26 cellular contexts compared by ENCODE assay signal in genomic region chr5:154236011-154236410, GRCh38.
"Had no signal": no experiment of that assay in that cellular context is flagged by ENCODE, and none has a peak within 500 bp of the region (broad histone marks: within the 10 kb centered on the region; RNA-seq: fewer than 3 reads in every experiment).

No MANE protein-coding gene starts in this region.

- H3K27me3 ChIP-seq: heart left ventricle, left lung, ovary, right atrium auricular region, right lobe of liver, suprapubic skin, tibial artery, upper lobe of right lung, uterus had no signal

- DNase-seq: heart left ventricle; hypothalamus; immature natural killer cell; kidney; left colon; left lung; lower lobe of right lung; mammary epithelial cell; mesenchymal stem cell; naive thymus-derived CD8-positive, alpha-beta T cell; ovary; right lobe of liver; stimulated activated CD4-positive, alpha-beta T cell treated with anti-CD3 and anti-CD28 coated beads, Interleukin-12 subunit alpha, Interleukin-12 subunit beta, amount 100 ng/mL, for 4 hours; stimulated activated CD4-positive, alpha-beta T cell treated with anti-CD3 and anti-CD28 coated beads, Interleukin-15, amount 100 ng/mL, for 24 hours; stimulated activated CD4-positive, alpha-beta T cell treated with anti-CD3 and anti-CD28 coated beads, Interleukin-2, amount 100 ng/mL, for 24 hours; stimulated activated CD4-positive, alpha-beta T cell treated with anti-CD3 and anti-CD28 coated beads, Interleukin-4, amount 100 ng/mL, for 1 hour; stimulated activated naive B cell treated with anti-CD40 and anti-IgM and Interleukin-4, amounts not matched to agents 10 μg/mL and 1 μg/mL and 100 μg/mL, for 72 hours; tibial artery; trophoblast cell; upper lobe of right lung; uterus had no signal

- FAIRE-seq: islet of Langerhans, kidney had no signal

- H3K27ac ChIP-seq: heart left ventricle, left lung, lower lobe of right lung, ovary, right atrium auricular region, right lobe of liver, skin epidermis, suprapubic skin, thoracic aorta, tibial artery, upper lobe of right lung, uterus had no signal

- H3K4me3 ChIP-seq: heart left ventricle, left lung, lower lobe of right lung, ovary, right atrium auricular region, right lobe of liver, skin epidermis, suprapubic skin, thoracic aorta, tibial artery, upper lobe of right lung, uterus had no signal

- H3K9me3 ChIP-seq: heart left ventricle, left lung, lower lobe of right lung, ovary, right atrium auricular region, right lobe of liver, suprapubic skin, thoracic aorta, tibial artery, upper lobe of right lung, uterus had no signal

- H3K36me3 ChIP-seq: left lung, lower lobe of right lung, ovary, right atrium auricular region, right lobe of liver, suprapubic skin, thoracic aorta, tibial artery, upper lobe of right lung, uterus had no signal

- H3K4me1 ChIP-seq: lower lobe of right lung, right lobe of liver, tibial artery, upper lobe of right lung, uterus had no signal
